ENCODE assay signal across 19 cellular contexts in genomic region chr11:9657531-9657930, GRCh38. TPM values are rescaled to one million over a fixed set of nuclear protein-coding genes. Genes with fewer than 3 reads are reported as not detected.
A peak's percentile ranks its signal among the peaks of the same experiment; 100 is the strongest.
DNase-seq lines count a peak whose midpoint lies in the region; ATAC-seq, FAIRE-seq and TF ChIP-seq lines count a peak whose summit lies in the region.
"Had no signal": no experiment of that assay in that cellular context is flagged by ENCODE, and none has a peak within 500 bp of the region (broad histone marks: within the 10 kb centered on the region; RNA-seq: fewer than 3 reads in every experiment).

No MANE protein-coding gene starts in this region.

- H3K4me3 Mint-ChIP-seq in IgD-negative memory B cell (no peak overlapping the region), activated B cell treated with CpG ODN at 0.5 μM for 24 hours (no peak overlapping the region), memory B cell (no peak overlapping the region), chondrocyte (ENCODE audit: unreplicated experiment) (no peak overlapping the region)
- H3K4me3 Mint-ChIP-seq: CD4-positive, alpha-beta memory T cell had no signal

- CTCF ChIA-PET in activated B cell treated with CpG ODN at 0.5 μM for 24 hours (lab: Charles Lee), result no interaction called here

- H3K27me3 Mint-ChIP-seq in IgD-negative memory B cell (no peaks in the 10 kb centered on the region), activated B cell treated with CpG ODN at 0.5 μM for 24 hours (no peaks in the 10 kb centered on the region), memory B cell (no peaks in the 10 kb centered on the region), chondrocyte (ENCODE audit: low read depth) (no peaks in the 10 kb centered on the region)

- H3K4me3 ChIP-seq in mucosa of descending colon, result no peak overlapping the region
- H3K4me3 ChIP-seq in pancreas, result no peak overlapping the region
- H3K4me3 ChIP-seq: GM23248, K562 had no signal

- H3K27ac ChIP-seq in pancreas, result no peak overlapping the region
- H3K27ac ChIP-seq: C4-2B, GM23248, HL-60 had no signal

- FAIRE-seq in pancreas (lab: Jason Lieb, UNC), result no peak
- FAIRE-seq: D721Med, H54, K562 had no signal

- no peaks in the 10 kb centered on the region for H3K27me3 ChIP-seq in pancreas
- H3K27me3 ChIP-seq: BE2C had no signal

- 67 to 74% methylated on average over 6 of the region's 6 CpGs for WGBS in pancreas, 2 donors

- H3K4me1 ChIP-seq in mucosa of descending colon (ENCODE audit: low read depth), result no peaks in the 10 kb centered on the region
- no peaks in the 10 kb centered on the region for H3K4me1 ChIP-seq in pancreas
- H3K4me1 ChIP-seq: BE2C had no signal

- TF ChIP-seq CTCF in activated B cell treated with CpG ODN at 0.5 μM for 24 hours (IDR thresholded peaks at IDR 0.05), result no peak
- no peak for TF ChIP-seq CTCF in chondrocyte (IDR thresholded peaks at IDR 0.05)
- TF ChIP-seq CTCF in mucosa of descending colon (IDR thresholded peaks at IDR 0.05), result no peak
- TF ChIP-seq CTCF in pancreas (IDR thresholded peaks at IDR 0.05), result no peak

- DNase-seq in activated B cell treated with CpG ODN at 0.5 μM for 24 hours, result no peak
- DNase-seq in memory B cell (ENCODE audit: low spot score in 2 of 2), result no peak
- DNase-seq in chondrocyte (ENCODE audit: low spot score), result no peak
- DNase-seq in mucosa of descending colon, result no peak
- no peak for DNase-seq in NOMO-1 treated with DMSO at 0.1 percent for 48 hours (lab: John Stamatoyannopoulos, UW; ENCODE audit: unreplicated experiment)
- no peak for DNase-seq in pancreas
- DNase-seq: BE2C; CD4-positive, alpha-beta memory T cell; DMS153; DMS79 treated with DMSO at 0.1 percent for 48 hours; GDM1; GM23248 had no signal

- intact Hi-C loops in activated B cell treated with CpG ODN at 0.5 μM for 24 hours (cut with micrococcal nuclease) (no loop called here), mucosa of descending colon (cut with DNase I, micrococcal nuclease) (no loop called here), pancreas (cut with DNase I) (no loop called here)

- peak overlapping the region in 2 of 3 donors; percentile 36 to 74 for H3K27ac Mint-ChIP-seq in IgD-negative memory B cell
- peak overlapping the region; percentile 65 for H3K27ac Mint-ChIP-seq in activated B cell treated with CpG ODN at 0.5 μM for 24 hours
- peak overlapping the region; percentile 3 for H3K27ac Mint-ChIP-seq in memory B cell
- no peak overlapping the region for H3K27ac Mint-ChIP-seq in chondrocyte (ENCODE audit: unreplicated experiment)

- H3K9me3 ChIP-seq in mucosa of descending colon (no peaks in the 10 kb centered on the region), pancreas (no peaks in the 10 kb centered on the region)
- H3K9me3 ChIP-seq: BE2C had no signal

- H3K4me1 Mint-ChIP-seq in IgD-negative memory B cell, result peaks cover 30 to 32% (median 31%) of the 10 kb centered on the region in 3 donors
- H3K4me1 Mint-ChIP-seq in activated B cell treated with CpG ODN at 0.5 μM for 24 hours, result peaks cover 38% of the 10 kb centered on the region
- peaks cover 25% of the 10 kb centered on the region for H3K4me1 Mint-ChIP-seq in memory B cell
- peaks cover 16% of the 10 kb centered on the region for H3K4me1 Mint-ChIP-seq in chondrocyte (ENCODE audit: low read depth)

- POLR2A ChIA-PET in activated B cell treated with CpG ODN at 0.5 μM for 24 hours (lab: Charles Lee), result interaction anchor here (1.1 to 1.6 kb wide), 3 partner anchors 21 to 89 kb away, joined by 3 to 5 read pairs (median 4); no protein-coding TSS in a partner anchor

- H3K36me3 Mint-ChIP-seq in IgD-negative memory B cell, result peaks cover 2% of the 10 kb centered on the region
- H3K36me3 Mint-ChIP-seq in activated B cell treated with CpG ODN at 0.5 μM for 24 hours (ENCODE audit: low read depth), result no peaks in the 10 kb centered on the region
- H3K36me3 Mint-ChIP-seq in memory B cell, result no peaks in the 10 kb centered on the region
- no peaks in the 10 kb centered on the region for H3K36me3 Mint-ChIP-seq in chondrocyte (ENCODE audit: low read depth)
- H3K36me3 Mint-ChIP-seq: CD4-positive, alpha-beta memory T cell had no signal

- H3K36me3 ChIP-seq in mucosa of descending colon (ENCODE audit: low read depth) (no peaks in the 10 kb centered on the region), pancreas (no peaks in the 10 kb centered on the region)
- H3K36me3 ChIP-seq: BE2C had no signal

- H3K9me3 Mint-ChIP-seq in IgD-negative memory B cell, result no peaks in the 10 kb centered on the region
- no peaks in the 10 kb centered on the region for H3K9me3 Mint-ChIP-seq in activated B cell treated with CpG ODN at 0.5 μM for 24 hours
- H3K9me3 Mint-ChIP-seq in memory B cell, result no peaks in the 10 kb centered on the region
- H3K9me3 Mint-ChIP-seq in chondrocyte (ENCODE audit: low read depth), result peaks cover 3% of the 10 kb centered on the region
- H3K9me3 Mint-ChIP-seq: CD4-positive, alpha-beta memory T cell had no signal

- ATAC-seq in activated B cell treated with CpG ODN at 0.5 μM for 24 hours (ENCODE audit: low read depth) (no peak), memory B cell (ENCODE audit: low read depth) (peak; percentile 28), mucosa of descending colon (no peak), pancreas (no peak)
- ATAC-seq: HCT116, K562 had no signal

RNA-seq across cellular contexts. Expression of gene SWAP70, which starts 6.3 kb away (rescaled TPM):
- polyA plus RNA-seq in IgD-negative memory B cell (298 TPM), pancreas (1 to 10 TPM; 4.8 to 8.3 TPM)
- total RNA-seq in activated B cell treated with CpG ODN at 0.5 μM for 24 hours (277 and 288 TPM in 2 replicates), chondrocyte (20.1 to 25.7 TPM (median 20.4 TPM) in 3 replicates), mucosa of descending colon (10 to 100 TPM; 16.0 to 29.1 (median 19.7) TPM), pancreas (10 to 100 TPM in 4 of 6 donors, 1 to 10 TPM in 2; 9.2 to 22.3 (median 11.9) TPM)
